In genomic region chr16:23414731-23415130, GRCh38 we compare ENCODE assay signal across 21 cellular contexts.
"Had no signal": no experiment of that assay in that cellular context is flagged by ENCODE, and none has a peak within 500 bp of the region (broad histone marks: within the 10 kb centered on the region; RNA-seq: fewer than 3 reads in every experiment).

No MANE protein-coding gene starts in this region.

- DNase-seq: colonic mucosa; cortex of kidney; effector CD8-positive, alpha-beta T cell; foreskin keratinocyte; glutamatergic neuron; head of caudate nucleus; hypothalamus; immature natural killer cell; islet precursor cell; kidney; kidney glomerular epithelial cell; left colon; left lung; left ventricle myocardium superior; lower lobe of right lung; mesenchymal stem cell; mucosa of descending colon; naive B cell; naive thymus-derived CD8-positive, alpha-beta T cell had no signal

- H3K4me1 ChIP-seq: colonic mucosa, foreskin keratinocyte, left lung, lower lobe of right lung had no signal

- H3K9me3 ChIP-seq: colonic mucosa, esophagus muscularis mucosa, left lung, lower lobe of right lung, mucosa of descending colon had no signal

- H3K4me3 ChIP-seq: colonic mucosa, esophagus muscularis mucosa, hepatocyte, left lung, lower lobe of right lung, mucosa of descending colon had no signal

- H3K27me3 ChIP-seq: colonic mucosa, esophagus muscularis mucosa, foreskin keratinocyte, hepatocyte, left lung had no signal

- H3K27ac ChIP-seq: colonic mucosa, esophagus muscularis mucosa, foreskin keratinocyte, hepatocyte, left lung, lower lobe of right lung had no signal

- ATAC-seq: foreskin keratinocyte; left colon; left lung; left ventricle myocardium superior; lower lobe of right lung; mucosa of descending colon; naive thymus-derived CD8-positive, alpha-beta T cell had no signal
